ENCODE assay signal across 1 cellular context in the genomic region with DNA sequence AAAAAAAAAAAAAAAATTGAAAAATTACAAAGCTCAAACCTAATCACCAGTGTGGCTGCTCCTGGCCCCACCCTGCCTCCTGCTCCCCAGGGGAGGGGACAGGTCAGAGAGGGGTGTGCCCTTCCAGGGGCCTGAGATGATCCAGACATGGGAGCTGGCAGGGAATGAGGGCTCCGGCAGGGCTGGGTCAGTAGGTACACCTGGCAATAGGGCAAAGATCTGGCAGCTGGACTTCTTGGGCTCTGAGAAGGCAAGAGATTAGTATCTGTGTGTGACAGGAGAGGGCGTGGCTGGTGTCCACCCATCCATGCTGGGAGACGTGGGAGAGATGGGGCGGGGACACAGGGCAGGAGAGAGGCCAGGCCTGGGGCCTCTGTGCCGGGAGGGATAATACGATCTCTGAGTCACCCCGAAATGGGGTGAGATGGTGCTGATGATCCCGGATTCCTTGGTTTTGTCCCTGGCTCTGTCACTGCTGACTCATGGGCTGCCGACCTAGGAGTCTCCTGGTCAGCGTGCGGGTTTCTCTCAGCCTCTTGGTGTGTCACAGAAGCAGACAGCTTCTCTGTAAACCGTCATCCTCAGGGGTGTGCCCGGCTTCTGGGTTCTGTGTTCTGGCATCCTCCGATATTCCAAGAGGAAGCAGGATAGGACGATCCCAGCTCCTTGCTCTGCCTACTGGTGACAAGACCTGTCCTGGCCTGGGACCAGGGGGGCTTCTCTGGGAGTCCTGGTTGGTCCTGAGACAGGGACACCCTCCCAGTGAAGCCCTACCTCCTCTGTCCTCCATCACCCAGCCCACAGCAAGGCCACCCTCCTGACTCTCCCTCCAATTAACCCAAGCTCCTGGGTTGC.
A peak's percentile ranks its signal among the peaks of the same experiment; 100 is the strongest.
TF ChIP-seq lines count a peak whose summit lies in the region.

No MANE protein-coding gene starts in this region.

TF ChIP-seq in K562, 482 proteins besides CTCF, POLR2A, EP300 and RAD21 (continues in another document):
- TF ChIP-seq MTA1 (IDR thresholded peaks at IDR 0.05; ENCODE audit: borderline replicate concordance) (peak; percentile 60), EGR1 (conservative IDR thresholded peaks at IDR 0.05) (peak; percentile 82), ZNF175 (CRISPR knock-in tag; IDR thresholded peaks at IDR 0.05; ENCODE audit: low read depth) (0 out of 2 replicates have a peak, but pooled peaks have one; percentile 26), TOE1 (IDR thresholded peaks at IDR 0.05; ENCODE audit: borderline replicate concordance) (peak; percentile 40; the same call in 1 of the 2 replicates), TOE1 (CRISPR knock-in tag; IDR thresholded peaks at IDR 0.05; ENCODE audit: borderline replicate concordance, low read depth) (no peak), ZNF316 (IDR thresholded peaks at IDR 0.05) (peak; percentile 81), NBN (IDR thresholded peaks at IDR 0.05; ENCODE audit: low read depth) (0 out of 2 replicates have a peak, but pooled peaks have one; percentile 49), TRIM24 (IDR thresholded peaks at IDR 0.05) (peak in 1 of 2 experiments; percentile 16; a peak in 1 of 4 replicates), CCNT2 (IDR thresholded peaks at IDR 0.05; ENCODE audit: borderline replicate concordance, extremely low read depth, insufficient read length, low read depth, low read length) (peak; percentile 83), ZNF699 (CRISPR knock-in tag; IDR thresholded peaks at IDR 0.05; ENCODE audit: insufficient replicate concordance) (no peak), MBD2 (IDR thresholded peaks at IDR 0.05; ENCODE audit: borderline replicate concordance, low read depth) (peak; percentile 80), XRCC5 (IDR thresholded peaks at IDR 0.05; ENCODE audit: low read depth, low read length) (peak; percentile 20; the same call in 1 of the 2 replicates), HNRNPUL1 (IDR thresholded peaks at IDR 0.05; ENCODE audit: low read length) (no peak), MAFG (tag; conservative IDR thresholded peaks at IDR 0.05) (peak; percentile 83), KDM1A (IDR thresholded peaks at IDR 0.05) (0 out of 4 replicates have a peak, but pooled peaks of 1 of the 2 experiments have one; percentile 13), POLR2AphosphoS5 (IDR thresholded peaks at IDR 0.05; ENCODE audit: control insufficient read depth, insufficient read depth, low read depth, low read length) (peak; percentile 33; the same call in 1 of the 2 replicates), MYNN (IDR thresholded peaks at IDR 0.05) (peak; percentile 81), MYNN (CRISPR knock-in tag; IDR thresholded peaks at IDR 0.05) (no peak), SRSF3 (IDR thresholded peaks at IDR 0.05; ENCODE audit: insufficient read depth, low read length) (no peak), NFATC3 (IDR thresholded peaks at IDR 0.05) (no peak), CBX5 (IDR thresholded peaks at IDR 0.05; ENCODE audit: borderline replicate concordance, low read depth) (peak; percentile 54; the same call in 1 of the 2 replicates), ZNF41 (CRISPR knock-in tag; conservative IDR thresholded peaks at IDR 0.05) (no peak), TCF3 (CRISPR knock-in tag; IDR thresholded peaks at IDR 0.05) (peak; percentile 57; the same call in 1 of the 2 replicates), STAT5A (IDR thresholded peaks at IDR 0.05; ENCODE audit: borderline replicate concordance, low read length) (no peak), KLF13 (tag; IDR thresholded peaks at IDR 0.05; ENCODE audit: borderline replicate concordance, low read depth) (peak; percentile 30; the same call in 1 of the 2 replicates), JUN (IDR thresholded peaks at IDR 0.05; ENCODE audit: borderline replicate concordance, low read depth, low read length) (peak; percentile 94), JUN (CRISPR knock-in tag; IDR thresholded peaks at IDR 0.05; ENCODE audit: borderline replicate concordance) (no peak; the same call in 1 of the 2 replicates), ZNF253 (CRISPR knock-in tag; conservative IDR thresholded peaks at IDR 0.05) (no peak), PTBP1 (IDR thresholded peaks at IDR 0.05; ENCODE audit: low read depth, low read length) (no peak), JUNB (CRISPR knock-in tag; conservative IDR thresholded peaks at IDR 0.05) (peak; percentile 83), SRF (CRISPR knock-in tag; IDR thresholded peaks at IDR 0.05) (peak in 1 of 2 experiments; percentile 87; a peak in 2 of 4 replicates), ZNF436 (CRISPR knock-in tag; IDR thresholded peaks at IDR 0.05) (no peak), RCOR1 (IDR thresholded peaks at IDR 0.05; ENCODE audit: borderline replicate concordance in 1 of 2, low read depth in 2 of 2, low read length in 2 of 2) (peak in 1 of 2 experiments; percentile 92; a peak in 2 of 4 replicates), TBP (optimal IDR thresholded peaks at IDR 0.05; ENCODE audit: low read depth, low read length) (peak; percentile 59), CBX3 (IDR thresholded peaks at IDR 0.05; ENCODE audit: borderline replicate concordance in 1 of 2, low read length in 2 of 2) (peak in 1 of 2 experiments; percentile 54; a peak in 1 of 3 replicates), WHSC1 (IDR thresholded peaks at IDR 0.05; ENCODE audit: low read length) (no peak), FOSL1 (tag; conservative IDR thresholded peaks at IDR 0.05) (peak; percentile 99), MAFK (IDR thresholded peaks at IDR 0.05; ENCODE audit: low read length) (peak; percentile 80; the same call in 1 of the 2 replicates), MEIS2 (IDR thresholded peaks at IDR 0.05; ENCODE audit: partially characterized antibody) (peak; percentile 77), ELF4 (CRISPR knock-in tag; IDR thresholded peaks at IDR 0.05) (peak; percentile 14; the same call in 1 of the 2 replicates), DPF2 (IDR thresholded peaks at IDR 0.05) (peak; percentile 92)
- TF ChIP-seq, protein P1, sequence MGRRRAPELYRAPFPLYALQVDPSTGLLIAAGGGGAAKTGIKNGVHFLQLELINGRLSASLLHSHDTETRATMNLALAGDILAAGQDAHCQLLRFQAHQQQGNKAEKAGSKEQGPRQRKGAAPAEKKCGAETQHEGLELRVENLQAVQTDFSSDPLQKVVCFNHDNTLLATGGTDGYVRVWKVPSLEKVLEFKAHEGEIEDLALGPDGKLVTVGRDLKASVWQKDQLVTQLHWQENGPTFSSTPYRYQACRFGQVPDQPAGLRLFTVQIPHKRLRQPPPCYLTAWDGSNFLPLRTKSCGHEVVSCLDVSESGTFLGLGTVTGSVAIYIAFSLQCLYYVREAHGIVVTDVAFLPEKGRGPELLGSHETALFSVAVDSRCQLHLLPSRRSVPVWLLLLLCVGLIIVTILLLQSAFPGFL (CRISPR knock-in tag; IDR thresholded peaks at IDR 0.05), result peak; percentile 71; the same call in 1 of the 2 replicates
- TF ChIP-seq, protein P2, sequence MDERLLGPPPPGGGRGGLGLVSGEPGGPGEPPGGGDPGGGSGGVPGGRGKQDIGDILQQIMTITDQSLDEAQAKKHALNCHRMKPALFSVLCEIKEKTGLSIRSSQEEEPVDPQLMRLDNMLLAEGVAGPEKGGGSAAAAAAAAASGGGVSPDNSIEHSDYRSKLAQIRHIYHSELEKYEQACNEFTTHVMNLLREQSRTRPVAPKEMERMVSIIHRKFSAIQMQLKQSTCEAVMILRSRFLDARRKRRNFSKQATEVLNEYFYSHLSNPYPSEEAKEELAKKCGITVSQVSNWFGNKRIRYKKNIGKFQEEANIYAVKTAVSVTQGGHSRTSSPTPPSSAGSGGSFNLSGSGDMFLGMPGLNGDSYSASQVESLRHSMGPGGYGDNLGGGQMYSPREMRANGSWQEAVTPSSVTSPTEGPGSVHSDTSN (CRISPR knock-in tag; IDR thresholded peaks at IDR 0.05; ENCODE audit: low read depth), result no peak
- TF ChIP-seq, protein P2 (tag; conservative IDR thresholded peaks at IDR 0.05; ENCODE audit: low read depth), result peak; percentile 63
- TF ChIP-seq, protein P3, sequence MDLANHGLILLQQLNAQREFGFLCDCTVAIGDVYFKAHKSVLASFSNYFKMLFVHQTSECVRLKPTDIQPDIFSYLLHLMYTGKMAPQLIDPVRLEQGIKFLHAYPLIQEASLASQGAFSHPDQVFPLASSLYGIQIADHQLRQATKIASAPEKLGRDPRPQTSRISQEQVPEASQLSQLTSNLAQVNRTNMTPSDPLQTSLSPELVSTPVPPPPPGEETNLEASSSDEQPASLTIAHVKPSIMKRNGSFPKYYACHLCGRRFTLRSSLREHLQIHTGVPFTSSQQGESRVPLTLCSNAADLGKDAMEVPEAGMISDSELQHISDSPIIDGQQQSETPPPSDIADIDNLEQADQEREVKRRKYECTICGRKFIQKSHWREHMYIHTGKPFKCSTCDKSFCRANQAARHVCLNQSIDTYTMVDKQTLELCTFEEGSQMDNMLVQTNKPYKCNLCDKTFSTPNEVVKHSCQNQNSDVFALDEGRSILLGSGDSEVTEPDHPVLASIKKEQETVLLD (IDR thresholded peaks at IDR 0.05), result peak; percentile 52; the same call in 1 of the 2 replicates
- TF ChIP-seq, protein P4, sequence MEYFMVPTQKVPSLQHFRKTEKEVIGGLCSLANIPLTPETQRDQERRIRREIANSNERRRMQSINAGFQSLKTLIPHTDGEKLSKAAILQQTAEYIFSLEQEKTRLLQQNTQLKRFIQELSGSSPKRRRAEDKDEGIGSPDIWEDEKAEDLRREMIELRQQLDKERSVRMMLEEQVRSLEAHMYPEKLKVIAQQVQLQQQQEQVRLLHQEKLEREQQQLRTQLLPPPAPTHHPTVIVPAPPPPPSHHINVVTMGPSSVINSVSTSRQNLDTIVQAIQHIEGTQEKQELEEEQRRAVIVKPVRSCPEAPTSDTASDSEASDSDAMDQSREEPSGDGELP (CRISPR knock-in tag; IDR thresholded peaks at IDR 0.05; ENCODE audit: borderline replicate concordance), result peak; percentile 75
- TF ChIP-seq, protein P5, sequence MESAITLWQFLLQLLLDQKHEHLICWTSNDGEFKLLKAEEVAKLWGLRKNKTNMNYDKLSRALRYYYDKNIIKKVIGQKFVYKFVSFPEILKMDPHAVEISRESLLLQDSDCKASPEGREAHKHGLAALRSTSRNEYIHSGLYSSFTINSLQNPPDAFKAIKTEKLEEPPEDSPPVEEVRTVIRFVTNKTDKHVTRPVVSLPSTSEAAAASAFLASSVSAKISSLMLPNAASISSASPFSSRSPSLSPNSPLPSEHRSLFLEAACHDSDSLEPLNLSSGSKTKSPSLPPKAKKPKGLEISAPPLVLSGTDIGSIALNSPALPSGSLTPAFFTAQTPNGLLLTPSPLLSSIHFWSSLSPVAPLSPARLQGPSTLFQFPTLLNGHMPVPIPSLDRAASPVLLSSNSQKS (CRISPR knock-in tag; IDR thresholded peaks at IDR 0.05), result no peak
- TF ChIP-seq, protein P6, sequence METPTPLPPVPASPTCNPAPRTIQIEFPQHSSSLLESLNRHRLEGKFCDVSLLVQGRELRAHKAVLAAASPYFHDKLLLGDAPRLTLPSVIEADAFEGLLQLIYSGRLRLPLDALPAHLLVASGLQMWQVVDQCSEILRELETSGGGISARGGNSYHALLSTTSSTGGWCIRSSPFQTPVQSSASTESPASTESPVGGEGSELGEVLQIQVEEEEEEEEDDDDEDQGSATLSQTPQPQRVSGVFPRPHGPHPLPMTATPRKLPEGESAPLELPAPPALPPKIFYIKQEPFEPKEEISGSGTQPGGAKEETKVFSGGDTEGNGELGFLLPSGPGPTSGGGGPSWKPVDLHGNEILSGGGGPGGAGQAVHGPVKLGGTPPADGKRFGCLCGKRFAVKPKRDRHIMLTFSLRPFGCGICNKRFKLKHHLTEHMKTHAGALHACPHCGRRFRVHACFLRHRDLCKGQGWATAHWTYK (CRISPR knock-in tag; IDR thresholded peaks at IDR 0.05), result no peak
- TF ChIP-seq, protein P7, sequence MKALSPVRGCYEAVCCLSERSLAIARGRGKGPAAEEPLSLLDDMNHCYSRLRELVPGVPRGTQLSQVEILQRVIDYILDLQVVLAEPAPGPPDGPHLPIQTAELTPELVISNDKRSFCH (CRISPR knock-in tag; IDR thresholded peaks at IDR 0.05), result no peak
- TF ChIP-seq, protein P7 (tag; IDR thresholded peaks at IDR 0.05), result 0 out of 2 replicates have a peak, but pooled peaks have one; percentile 19
- TF ChIP-seq, protein P8, sequence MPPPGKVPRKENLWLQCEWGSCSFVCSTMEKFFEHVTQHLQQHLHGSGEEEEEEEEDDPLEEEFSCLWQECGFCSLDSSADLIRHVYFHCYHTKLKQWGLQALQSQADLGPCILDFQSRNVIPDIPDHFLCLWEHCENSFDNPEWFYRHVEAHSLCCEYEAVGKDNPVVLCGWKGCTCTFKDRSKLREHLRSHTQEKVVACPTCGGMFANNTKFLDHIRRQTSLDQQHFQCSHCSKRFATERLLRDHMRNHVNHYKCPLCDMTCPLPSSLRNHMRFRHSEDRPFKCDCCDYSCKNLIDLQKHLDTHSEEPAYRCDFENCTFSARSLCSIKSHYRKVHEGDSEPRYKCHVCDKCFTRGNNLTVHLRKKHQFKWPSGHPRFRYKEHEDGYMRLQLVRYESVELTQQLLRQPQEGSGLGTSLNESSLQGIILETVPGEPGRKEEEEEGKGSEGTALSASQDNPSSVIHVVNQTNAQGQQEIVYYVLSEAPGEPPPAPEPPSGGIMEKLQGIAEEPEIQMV (tag; conservative IDR thresholded peaks at IDR 0.05; ENCODE audit: low read depth), result no peak
- TF ChIP-seq, protein P9, sequence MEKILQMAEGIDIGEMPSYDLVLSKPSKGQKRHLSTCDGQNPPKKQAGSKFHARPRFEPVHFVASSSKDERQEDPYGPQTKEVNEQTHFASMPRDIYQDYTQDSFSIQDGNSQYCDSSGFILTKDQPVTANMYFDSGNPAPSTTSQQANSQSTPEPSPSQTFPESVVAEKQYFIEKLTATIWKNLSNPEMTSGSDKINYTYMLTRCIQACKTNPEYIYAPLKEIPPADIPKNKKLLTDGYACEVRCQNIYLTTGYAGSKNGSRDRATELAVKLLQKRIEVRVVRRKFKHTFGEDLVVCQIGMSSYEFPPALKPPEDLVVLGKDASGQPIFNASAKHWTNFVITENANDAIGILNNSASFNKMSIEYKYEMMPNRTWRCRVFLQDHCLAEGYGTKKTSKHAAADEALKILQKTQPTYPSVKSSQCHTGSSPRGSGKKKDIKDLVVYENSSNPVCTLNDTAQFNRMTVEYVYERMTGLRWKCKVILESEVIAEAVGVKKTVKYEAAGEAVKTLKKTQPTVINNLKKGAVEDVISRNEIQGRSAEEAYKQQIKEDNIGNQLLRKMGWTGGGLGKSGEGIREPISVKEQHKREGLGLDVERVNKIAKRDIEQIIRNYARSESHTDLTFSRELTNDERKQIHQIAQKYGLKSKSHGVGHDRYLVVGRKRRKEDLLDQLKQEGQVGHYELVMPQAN (IDR thresholded peaks at IDR 0.05; ENCODE audit: borderline replicate concordance), result peak; percentile 64; the same call in 1 of the 2 replicates
